ENCODE assay signal across 8 cellular contexts in the genomic region with DNA sequence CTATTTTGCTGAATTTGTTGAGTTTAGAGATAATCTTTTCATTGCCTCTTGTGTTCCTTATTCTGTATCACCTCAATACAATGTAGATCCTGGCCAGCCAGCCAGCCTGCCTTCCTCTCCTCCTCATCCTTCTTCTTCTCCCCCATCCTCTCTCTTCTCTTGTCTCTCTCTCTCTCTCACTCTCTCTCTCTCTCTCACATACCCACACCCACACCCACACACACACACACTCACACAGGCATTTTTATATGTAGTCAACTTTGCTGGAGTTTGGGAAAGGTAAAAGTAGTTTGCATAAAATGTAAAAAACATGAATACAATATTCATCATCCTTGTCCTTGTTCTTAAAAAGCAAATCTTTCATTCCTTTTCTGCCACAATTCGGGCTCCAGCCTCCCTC.
DNase-seq lines count a peak whose midpoint lies in the region; ATAC-seq, FAIRE-seq and TF ChIP-seq lines count a peak whose summit lies in the region.

No MANE protein-coding gene starts in this region.

- intact Hi-C loops in activated B cell treated with CpG ODN at 0.5 μM for 24 hours (cut with micrococcal nuclease), result no loop called here

- H3K4me2 ChIP-seq in DOHH2 (ENCODE audit: low read length), result peak overlapping the region; percentile 21; the same call in 1 of the 2 replicates
- H3K4me2 ChIP-seq in keratinocyte (ENCODE audit: control insufficient read depth, extremely low read depth, insufficient read depth, low read depth, low read length), result peak overlapping the region; percentile 20

- dilution Hi-C loops in keratinocyte (cut with MboI; ENCODE audit: extremely low pct_ligation_motif_present, low sequenced_read_pairs), result no loop called here

- peak overlapping the region; percentile 73 for H3K4me3 Mint-ChIP-seq in activated B cell treated with CpG ODN at 0.5 μM for 24 hours

- H3K9me3 ChIP-seq in DOHH2 (ENCODE audit: control insufficient read depth, insufficient read depth, low read length), result no peaks in the 10 kb centered on the region
- H3K9me3 ChIP-seq in keratinocyte (ENCODE audit: control insufficient read depth, low read depth, low read length), result no peaks in the 10 kb centered on the region
- H3K9me3 ChIP-seq in small intestine (ENCODE audit: control insufficient read depth, low read depth), result no peaks in the 10 kb centered on the region

- H2AFZ ChIP-seq in keratinocyte (ENCODE audit: control insufficient read depth, low read length), result peak overlapping the region; percentile 80

- FAIRE-seq in keratinocyte (lab: Jason Lieb, UNC) (no peak), small intestine (lab: Jason Lieb, UNC) (no peak), urothelium cell line (lab: Jason Lieb, UNC) (no peak)

- no peaks in the 10 kb centered on the region for H3K27me3 Mint-ChIP-seq in activated B cell treated with CpG ODN at 0.5 μM for 24 hours

- no peak overlapping the region for H3K9ac ChIP-seq in keratinocyte (ENCODE audit: control insufficient read depth, extremely low read depth, insufficient read depth, low read length)

- peaks cover 63% of the 10 kb centered on the region for H3K4me1 Mint-ChIP-seq in activated B cell treated with CpG ODN at 0.5 μM for 24 hours

- ATAC-seq in activated B cell treated with CpG ODN at 0.5 μM for 24 hours (ENCODE audit: low read depth), result no peak
- ATAC-seq in HG03469 (IDR thresholded peaks at IDR 0.05; ENCODE audit: unreplicated experiment), result no peak

- CTCF ChIA-PET in activated B cell treated with CpG ODN at 0.5 μM for 24 hours (lab: Charles Lee), result interaction anchor here (1.3 kb wide), 1 partner anchor 265 kb away, joined by 4 read pairs; no protein-coding TSS in a partner anchor

- WGBS in small intestine, 3 donors, result 4 to 30% (median 27%) methylated on average over 1 of the region's 1 CpG

- H3K9me3 Mint-ChIP-seq in activated B cell treated with CpG ODN at 0.5 μM for 24 hours, result no peaks in the 10 kb centered on the region

- H3K79me2 ChIP-seq in DOHH2 (ENCODE audit: control insufficient read depth, low read length) (no peaks in the 10 kb centered on the region), keratinocyte (ENCODE audit: control insufficient read depth, insufficient read depth, low read length) (no peaks in the 10 kb centered on the region)

- H3K27me3 ChIP-seq in DOHH2 (ENCODE audit: control insufficient read depth, low read length) (0 out of 2 replicates have a peak, but pooled peaks cover under 1% of the 10 kb centered on the region), keratinocyte (ENCODE audit: control insufficient read depth, extremely low read depth, insufficient read depth, low read length) (no peaks in the 10 kb centered on the region), small intestine (ENCODE audit: control insufficient read depth in 2 of 2, insufficient read depth in 2 of 2, low read length in 2 of 2) (no peaks in the 10 kb centered on the region)

- no peaks in the 10 kb centered on the region for H3F3A ChIP-seq in DOHH2 (ENCODE audit: control insufficient read depth, insufficient read depth)

- H4K20me1 ChIP-seq in DOHH2 (ENCODE audit: control insufficient read depth, insufficient read depth, low read depth, low read length), result no peaks in the 10 kb centered on the region
- H4K20me1 ChIP-seq in keratinocyte (ENCODE audit: control insufficient read depth, extremely low read depth, insufficient read depth, low read length), result no peaks in the 10 kb centered on the region

- no peaks in the 10 kb centered on the region for H3K36me3 Mint-ChIP-seq in activated B cell treated with CpG ODN at 0.5 μM for 24 hours (ENCODE audit: low read depth)

- H3K36me3 ChIP-seq in DOHH2 (ENCODE audit: control insufficient read depth, low read length) (no peaks in the 10 kb centered on the region), keratinocyte (ENCODE audit: control insufficient read depth in 2 of 2, extremely low read depth in 1 of 2, insufficient read depth in 2 of 2, low read length in 2 of 2) (no peaks in the 10 kb centered on the region), small intestine (ENCODE audit: control insufficient read depth in 2 of 2, insufficient read depth in 2 of 2, low read length in 2 of 2) (no peaks in the 10 kb centered on the region)

- no peak overlapping the region for H3K4me3 ChIP-seq in DOHH2 (ENCODE audit: low read length)
- peak overlapping the region in 1 of 3 experiments; percentile 17 for H3K4me3 ChIP-seq in keratinocyte (ENCODE audit: control insufficient read depth in 2 of 3, extremely low read depth in 1 of 3, insufficient read depth in 2 of 3, low read depth in 1 of 3, low read length in 3 of 3)
- H3K4me3 ChIP-seq in small intestine (ENCODE audit: low read depth in 1 of 2, low read length in 2 of 2), result no peak overlapping the region

- DNase-seq in activated B cell treated with CpG ODN at 0.5 μM for 24 hours (no peak), keratinocyte (ENCODE audit: low read depth, low spot score) (no peak), small intestine (no peak), SK-N-DZ (ENCODE audit: low spot score) (no peak), urothelium cell line (ENCODE audit: low spot score) (no peak)
- DNase-seq in activated CD8-positive, alpha-beta memory T cell treated with anti-CD3 and anti-CD28 coated beads for 24 hours, result no peak

- peaks cover 10% of the 10 kb centered on the region for H3K4me1 ChIP-seq in DOHH2 (ENCODE audit: control insufficient read depth, low read length)
- H3K4me1 ChIP-seq in keratinocyte (ENCODE audit: control insufficient read depth, extremely low read depth, insufficient read depth, low read length), result peaks cover 6% of the 10 kb centered on the region
- H3K4me1 ChIP-seq in small intestine (ENCODE audit: control insufficient read depth in 2 of 2, insufficient read depth in 1 of 2, low read depth in 1 of 2, low read length in 1 of 2), result peaks cover 0 to 14% of the 10 kb centered on the region in 2 donors

- H3K27ac ChIP-seq in DOHH2 (ENCODE audit: low read depth, low read length) (no peak overlapping the region), keratinocyte (ENCODE audit: control insufficient read depth, insufficient read depth, low read length) (no peak overlapping the region), small intestine (ENCODE audit: low read depth in 1 of 2, low read length in 1 of 2) (peak overlapping the region; percentile 80 to 86)

- POLR2A ChIA-PET in activated B cell treated with CpG ODN at 0.5 μM for 24 hours (lab: Charles Lee), result interaction anchor here (0.5 to 3.3 kb wide), 3 partner anchors 10 to 59 kb away, joined by 4 to 63 read pairs (median 9); a partner anchor contains a TSS

- H3K9me2 ChIP-seq in DOHH2 (replicated peaks; ENCODE audit: control insufficient read depth, low read length), result no peaks in the 10 kb centered on the region

- TF ChIP-seq CTCF in DOHH2 (IDR thresholded peaks at IDR 0.05; ENCODE audit: low read depth, low read length, poor library complexity, severe bottlenecking), result no peak
- no peak for TF ChIP-seq CTCF in activated B cell treated with CpG ODN at 0.5 μM for 24 hours (IDR thresholded peaks at IDR 0.05)
- TF ChIP-seq CTCF in keratinocyte (optimal IDR thresholded peaks at IDR 0.05 in 1 of 3, IDR thresholded peaks at IDR 0.05 in 1 of 3, conservative IDR thresholded peaks at IDR 0.05 in 1 of 3; ENCODE audit: extremely low read depth in 1 of 3, insufficient read depth in 2 of 3, low read length in 3 of 3), result no peak

- H3K9me1 ChIP-seq in keratinocyte (ENCODE audit: control insufficient read depth, extremely low read depth, insufficient read depth, low read length), result no peaks in the 10 kb centered on the region

- H3K27ac Mint-ChIP-seq in activated B cell treated with CpG ODN at 0.5 μM for 24 hours, result peak overlapping the region; percentile 95

Comparison
In these comparisons a context has a peak if more than half of its experiments do, and no peak if none do; other contexts are left out.
1. H3K27ac ChIP-seq: peak in small intestine (2 of 2); none in DOHH2 (single experiment) and keratinocyte (single experiment).